13 cellular contexts compared by ENCODE assay signal in genomic region chr16:25996052-25996451, GRCh38.
"Had no signal": no experiment of that assay in that cellular context is flagged by ENCODE, and none has a peak within 500 bp of the region (broad histone marks: within the 10 kb centered on the region; RNA-seq: fewer than 3 reads in every experiment).

No MANE protein-coding gene starts in this region.

- H3K27me3 Mint-ChIP-seq: activated CD4-positive, alpha-beta memory T cell treated with anti-CD3 and anti-CD28 coated beads for 36 hours; memory B cell had no signal

- H3K4me3 Mint-ChIP-seq: activated CD4-positive, alpha-beta memory T cell treated with anti-CD3 and anti-CD28 coated beads for 36 hours; activated naive CD8-positive, alpha-beta T cell; activated T-cell treated with anti-CD3 and anti-CD28 coated beads, Interleukin-2, amount 50 U/mL, for 4 hours; memory B cell; natural killer cell treated with Interleukin-12 subunit alpha and Interleukin-12 subunit beta and Interleukin-15 and Interleukin-18, amount 100 ng/mL, for 72 hours had no signal

- ATAC-seq: activated T-cell treated with anti-CD3 and anti-CD28 coated beads, Interleukin-2, amount 50 U/mL, for 4 hours; esophagus mucosa; natural killer cell treated with Interleukin-12 subunit alpha and Interleukin-12 subunit beta and Interleukin-15 and Interleukin-18, amount 100 ng/mL, for 72 hours had no signal

- H3K27ac ChIP-seq: brain microvascular endothelial cell had no signal

- H3K27me3 ChIP-seq: brain microvascular endothelial cell had no signal

- H3K36me3 Mint-ChIP-seq: activated CD4-positive, alpha-beta memory T cell treated with anti-CD3 and anti-CD28 coated beads for 36 hours; activated naive CD8-positive, alpha-beta T cell; memory B cell; natural killer cell treated with Interleukin-12 subunit alpha and Interleukin-12 subunit beta and Interleukin-15 and Interleukin-18, amount 100 ng/mL, for 72 hours had no signal

- H3K36me3 ChIP-seq: brain microvascular endothelial cell had no signal

- H3K4me1 Mint-ChIP-seq: memory B cell had no signal

- DNase-seq: activated CD4-positive, alpha-beta memory T cell treated with anti-CD3 and anti-CD28 coated beads for 36 hours; activated gamma-delta T cell; activated T-cell treated with anti-CD3 and anti-CD28 coated beads, Interleukin-2, amount 50 U/mL, for 4 hours; brain microvascular endothelial cell; dermis blood vessel endothelial cell; occipital lobe; stimulated activated CD4-positive, alpha-beta T cell treated with anti-CD3 and anti-CD28 coated beads, Interleukin-2, amount 100 ng/mL, for 48 hours; stimulated activated naive CD4-positive, alpha-beta T cell treated with Interleukin-2 at 50 U/mL for 16 hours; T-helper 9 cell had no signal

- H3K27ac Mint-ChIP-seq: activated CD4-positive, alpha-beta memory T cell treated with anti-CD3 and anti-CD28 coated beads for 36 hours; activated naive CD8-positive, alpha-beta T cell; memory B cell; natural killer cell treated with Interleukin-12 subunit alpha and Interleukin-12 subunit beta and Interleukin-15 and Interleukin-18, amount 100 ng/mL, for 72 hours had no signal

- H3K9me3 Mint-ChIP-seq: activated CD4-positive, alpha-beta memory T cell treated with anti-CD3 and anti-CD28 coated beads for 36 hours; activated T-cell treated with anti-CD3 and anti-CD28 coated beads, Interleukin-2, amount 50 U/mL, for 4 hours; natural killer cell treated with Interleukin-12 subunit alpha and Interleukin-12 subunit beta and Interleukin-15 and Interleukin-18, amount 100 ng/mL, for 72 hours had no signal
